ENCODE assay signal across 1 cellular context in genomic region chr2:29700560-29700959, GRCh38.
TF ChIP-seq lines count a peak whose summit lies in the region.

No MANE protein-coding gene starts in this region.

TF ChIP-seq in SK-N-SH treated with all-trans-retinoic acid at 6 μM for 48 hours, 23 proteins besides CTCF, POLR2A, EP300 and RAD21 (continued from another document):
- no peak for TF ChIP-seq ISL1 (CRISPR knock-in tag; IDR thresholded peaks at IDR 0.05)
- no peak for TF ChIP-seq ZNF70 (CRISPR knock-in tag; IDR thresholded peaks at IDR 0.05)
- no peak for TF ChIP-seq ZNF565 (CRISPR knock-in tag; conservative IDR thresholded peaks at IDR 0.05; ENCODE audit: low read depth)
- no peak for TF ChIP-seq BACH2 (CRISPR knock-in tag; IDR thresholded peaks at IDR 0.05; ENCODE audit: borderline replicate concordance)
